ENCODE assay signal across 10 cellular contexts in the genomic region with DNA sequence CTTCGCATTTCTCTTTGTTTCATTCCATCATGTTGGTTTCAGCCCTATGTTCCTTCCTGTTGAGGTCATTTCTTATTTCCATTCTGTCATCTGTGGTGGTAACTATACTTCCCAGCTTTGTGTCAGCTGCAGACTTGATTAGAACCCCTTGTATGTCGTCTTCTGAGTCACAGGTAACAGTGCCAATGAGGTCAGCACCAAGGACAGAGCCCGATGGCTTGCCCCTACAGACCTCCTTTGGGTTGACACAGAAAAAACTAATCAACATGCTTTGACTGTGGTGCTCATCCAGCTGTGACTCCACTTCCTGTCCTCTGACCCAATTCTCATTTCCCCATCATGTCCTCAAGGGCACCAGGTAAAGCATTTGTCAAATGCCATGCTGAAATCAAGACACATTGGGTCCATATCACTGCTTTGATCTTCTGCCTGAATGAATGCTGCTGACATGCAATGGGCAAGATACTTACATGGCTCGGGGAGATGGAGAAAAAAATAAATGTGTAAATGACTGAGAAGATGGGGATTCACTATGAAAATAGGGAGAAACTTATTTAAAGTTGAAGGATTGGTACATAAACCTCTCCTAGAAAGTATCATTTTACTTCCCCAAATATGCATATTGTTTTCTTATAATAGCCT.
DNase-seq lines count a peak whose midpoint lies in the region; ATAC-seq and TF ChIP-seq lines count a peak whose summit lies in the region.
"Had no signal": no experiment of that assay in that cellular context is flagged by ENCODE, and none has a peak within 500 bp of the region (broad histone marks: within the 10 kb centered on the region; RNA-seq: fewer than 3 reads in every experiment).

No MANE protein-coding gene starts in this region.

- no peak overlapping the region for H3K4me3 ChIP-seq in fibroblast of pulmonary artery (replicated peaks; ENCODE audit: low read depth, low read length)
- H3K4me3 ChIP-seq: thoracic aorta had no signal

- no peak for TF ChIP-seq CTCF in fibroblast of pulmonary artery (IDR thresholded peaks at IDR 0.05; ENCODE audit: low read length, missing control alignments)

- peak; percentile 57 for DNase-seq in ACHN
- DNase-seq in RPMI8226 = peak; percentile 42
- DNase-seq in fibroblast of pulmonary artery (ENCODE audit: low read depth) = peak; percentile 32
- no peak for DNase-seq in effector CD4-positive, alpha-beta T cell
- no peak for DNase-seq in GDM1 (lab: John Stamatoyannopoulos, UW)
- no peak for DNase-seq in NK-92 treated with Interleukin-12 subunit alpha and Interleukin-12 subunit beta, amount 100 ng/mL, for 24 hours (lab: John Stamatoyannopoulos, UW)
- DNase-seq: amygdala had no signal

- ATAC-seq in GM18907 (IDR thresholded peaks at IDR 0.05; ENCODE audit: unreplicated experiment) (peak; percentile 62), HG02678 (IDR thresholded peaks at IDR 0.05; ENCODE audit: unreplicated experiment) (no peak)

- in situ Hi-C loops in ACHN (cut with HindIII; ENCODE audit: low pct_ligation_motif_present, low pct_unique_long_range_greater_than_20kb, low sequenced_read_pairs) = no loop called here

Comparison
In these comparisons a context has a peak if more than half of its experiments do, and no peak if none do; other contexts are left out.
1. DNase-seq: peak in ACHN (single experiment), RPMI8226 (single experiment) and fibroblast of pulmonary artery (single experiment); none in effector CD4-positive, alpha-beta T cell (single experiment), GDM1 (single experiment) and NK-92 treated with Interleukin-12 subunit alpha and Interleukin-12 subunit beta, amount 100 ng/mL, for 24 hours (single experiment).